ENCODE assay signal across 9 cellular contexts in the genomic region with DNA sequence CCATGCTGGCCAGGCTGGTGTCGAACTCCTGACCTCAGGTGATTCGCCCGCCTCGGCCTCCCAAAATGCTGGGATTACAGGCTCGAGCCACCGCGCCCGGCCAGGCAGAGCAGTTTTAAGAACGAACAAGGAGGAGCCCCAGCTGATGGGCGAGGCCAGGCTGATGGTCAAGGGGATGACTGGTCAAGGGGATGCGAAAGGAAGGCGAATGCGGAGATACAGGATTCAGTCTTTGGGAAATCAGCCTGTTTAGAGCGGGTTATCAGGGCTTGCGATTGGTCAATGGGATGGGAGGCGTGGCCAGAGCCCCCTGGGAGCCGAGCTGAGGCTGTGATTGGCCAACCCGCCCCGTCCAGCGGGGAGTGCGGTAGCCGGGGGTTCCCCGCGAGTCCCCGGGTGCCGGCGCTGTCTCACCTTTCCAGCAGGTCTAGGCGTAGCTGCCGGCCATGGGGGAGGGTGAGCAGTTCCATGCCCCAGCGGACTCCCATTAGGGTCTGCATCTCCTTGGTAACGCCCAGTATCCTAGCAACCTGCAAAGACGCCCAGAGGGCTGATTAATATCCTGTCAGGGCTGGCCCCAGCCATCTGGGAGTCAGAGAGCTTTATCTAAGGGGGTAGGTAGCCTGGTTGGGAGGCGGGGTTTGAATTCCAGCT. TPM values are rescaled to one million over a fixed set of nuclear protein-coding genes. Genes with fewer than 3 reads are reported as not detected.
DNase-seq lines count a peak whose midpoint lies in the region; TF ChIP-seq lines count a peak whose summit lies in the region.
"Had no signal": no experiment of that assay in that cellular context is flagged by ENCODE, and none has a peak within 500 bp of the region (broad histone marks: within the 10 kb centered on the region; RNA-seq: fewer than 3 reads in every experiment).

No MANE protein-coding gene starts in this region.

- no peak overlapping the region for H2BK5ac ChIP-seq in trophoblast cell (ENCODE audit: low read depth, low read length, poor library complexity)

- H3K79me2 ChIP-seq in trophoblast cell (ENCODE audit: control insufficient read depth, insufficient read depth, low read length, poor library complexity) = no peaks in the 10 kb centered on the region

- DNase-seq in NCI-H524 treated with DMSO at 0.1 percent for 48 hours (lab: John Stamatoyannopoulos, UW) (peak; percentile 87), fibroblast of mammary gland (ENCODE audit: low read depth) (peak; percentile 90), trophoblast cell (peak; percentile 68 to 77), cortex of kidney (lab: John Stamatoyannopoulos, UW) (no peak), NCI-H2196 (lab: John Stamatoyannopoulos, UW; ENCODE audit: unreplicated experiment) (no peak), SKM-1 (lab: John Stamatoyannopoulos, UW; ENCODE audit: unreplicated experiment) (no peak)
- no peak for DNase-seq in activated naive CD4-positive, alpha-beta T cell treated with anti-CD3 and anti-CD28 coated beads, Interleukin-2, amount 10 ng/mL, durations not matched to agents 7 days and 5 days

- H3K4me2 ChIP-seq in trophoblast cell (ENCODE audit: low read length) = peak overlapping the region; percentile 35

- H3K4me3 ChIP-seq in fibroblast of mammary gland (ENCODE audit: control insufficient read depth, low read depth, low read length) (peak overlapping the region; percentile 37), trophoblast cell (ENCODE audit: low read depth, low read length) (no peak overlapping the region)

- peak overlapping the region; percentile 30 for H2AFZ ChIP-seq in trophoblast cell (ENCODE audit: insufficient read depth, low read length, poor library complexity)

- H3K4me1 ChIP-seq in ES-I3 (ENCODE audit: insufficient read depth, low read length) (no peaks in the 10 kb centered on the region), trophoblast cell (ENCODE audit: control insufficient read depth in 1 of 2, insufficient read depth in 2 of 2, low read length in 2 of 2) (peaks cover 11 to 12% of the 10 kb centered on the region in 2 experiments)

- H3K4me3 Mint-ChIP-seq in activated naive CD4-positive, alpha-beta T cell treated with anti-CD3 and anti-CD28 coated beads, Interleukin-2, amount 10 ng/mL, durations not matched to agents 7 days and 5 days = no peak overlapping the region

- H4K8ac ChIP-seq in trophoblast cell (ENCODE audit: low read depth, low read length) = peak overlapping the region; percentile 22

- CTCF ChIA-PET in activated naive CD4-positive, alpha-beta T cell treated with anti-CD3 and anti-CD28 coated beads, Interleukin-2, amount 10 ng/mL, durations not matched to agents 7 days and 5 days (lab: Charles Lee) = interaction anchor here (1.4 kb wide), 1 partner anchor 127 kb away, joined by 3 read pairs; no protein-coding TSS in a partner anchor

- peaks cover 7% of the 10 kb centered on the region for H3K4me1 Mint-ChIP-seq in activated naive CD4-positive, alpha-beta T cell treated with anti-CD3 and anti-CD28 coated beads, Interleukin-2, amount 10 ng/mL, durations not matched to agents 7 days and 5 days

- no peak overlapping the region for H3K27ac ChIP-seq in trophoblast cell (ENCODE audit: low read depth, low read length)

- TF ChIP-seq CTCF in fibroblast of mammary gland (conservative IDR thresholded peaks at IDR 0.05; ENCODE audit: control insufficient read depth, insufficient read depth, low read depth, low read length) = no peak

- H3K27me3 Mint-ChIP-seq in activated naive CD4-positive, alpha-beta T cell treated with anti-CD3 and anti-CD28 coated beads, Interleukin-2, amount 10 ng/mL, durations not matched to agents 7 days and 5 days = no peaks in the 10 kb centered on the region

- H3K9me3 Mint-ChIP-seq in activated naive CD4-positive, alpha-beta T cell treated with anti-CD3 and anti-CD28 coated beads, Interleukin-2, amount 10 ng/mL, durations not matched to agents 7 days and 5 days = no peaks in the 10 kb centered on the region

- H2BK120ac ChIP-seq in trophoblast cell (ENCODE audit: insufficient read depth, low read length, poor library complexity) = no peak overlapping the region

- H3K27ac Mint-ChIP-seq in activated naive CD4-positive, alpha-beta T cell treated with anti-CD3 and anti-CD28 coated beads, Interleukin-2, amount 10 ng/mL, durations not matched to agents 7 days and 5 days = no peak overlapping the region

- peaks cover 44% of the 10 kb centered on the region for H3K36me3 Mint-ChIP-seq in activated naive CD4-positive, alpha-beta T cell treated with anti-CD3 and anti-CD28 coated beads, Interleukin-2, amount 10 ng/mL, durations not matched to agents 7 days and 5 days

- H3K36me3 ChIP-seq in ES-I3 (ENCODE audit: insufficient read depth, low read length) = no peaks in the 10 kb centered on the region; the same call in 1 of the 2 replicates
- H3K36me3 ChIP-seq in trophoblast cell (ENCODE audit: control insufficient read depth in 1 of 2, insufficient read depth in 2 of 2, low read length in 2 of 2) = no peaks in the 10 kb centered on the region

- no peak overlapping the region for H3K14ac ChIP-seq in trophoblast cell (ENCODE audit: low read length)

- no peaks in the 10 kb centered on the region for H3K27me3 ChIP-seq in trophoblast cell (ENCODE audit: insufficient read depth, low read length)

- H3K9ac ChIP-seq in ES-I3 (ENCODE audit: low read depth, low read length) (peak overlapping the region; percentile 43; the same call in 1 of the 2 replicates), trophoblast cell (ENCODE audit: low read length) (no peak overlapping the region)

- no peak overlapping the region for H3K18ac ChIP-seq in trophoblast cell (ENCODE audit: low read length)

- no CpG with 5 or more reads among the region's 33 CpGs for WGBS in trophoblast cell (ENCODE audit: extremely low coverage, insufficient coverage, insufficient read length)

- peaks cover 3% of the 10 kb centered on the region for H3K79me1 ChIP-seq in trophoblast cell (ENCODE audit: low read length)

- no peak overlapping the region for H4K12ac ChIP-seq in trophoblast cell (ENCODE audit: low read depth, low read length)

- H2AK5ac ChIP-seq in trophoblast cell (ENCODE audit: low read length) = no peak overlapping the region

- no peak overlapping the region for H3K4ac ChIP-seq in trophoblast cell (ENCODE audit: low read depth, low read length)

- no peaks in the 10 kb centered on the region for H3K9me3 ChIP-seq in ES-I3 (ENCODE audit: control insufficient read depth, insufficient read depth, low read length)
- H3K9me3 ChIP-seq in trophoblast cell (ENCODE audit: insufficient read depth, low read depth, low read length) = no peaks in the 10 kb centered on the region

- no peak overlapping the region for H4K91ac ChIP-seq in trophoblast cell (ENCODE audit: low read depth, low read length)

- H3K23ac ChIP-seq in trophoblast cell (ENCODE audit: low read length) = no peak overlapping the region

- no peak overlapping the region for H2BK12ac ChIP-seq in trophoblast cell (ENCODE audit: low read length)

RNA-seq across cellular contexts. Expression of a gene that starts 7.5 kb away (rescaled TPM):
- 11.8 and 11.9 TPM in 2 replicates for polyA plus RNA-seq in trophoblast cell (2013)

RNA-seq across cellular contexts. Expression of a gene that starts 26.7 kb away (rescaled TPM):
- polyA plus RNA-seq in trophoblast cell (2013) = 0.01 TPM in 2 replicates
- polyA plus RNA-seq: urinary bladder had no signal

RNA-seq across cellular contexts. Expression of a gene that starts 27.1 kb away (rescaled TPM):
- 4.6 and 4.8 TPM in 2 replicates for polyA plus RNA-seq in trophoblast cell (2013)

RNA-seq across cellular contexts. Expression of a gene that starts 35.8 kb away (rescaled TPM):
- polyA plus RNA-seq in trophoblast cell (2013) = 0.04 and 0.08 TPM in 2 replicates

RNA-seq across cellular contexts. Expression of a gene that starts 35.9 kb away (rescaled TPM):
- polyA plus RNA-seq in trophoblast cell (2013) = 0.40 and 0.65 TPM in 2 replicates

Comparison
In these comparisons a context has a peak if more than half of its experiments do, and no peak if none do; other contexts are left out.
1. DNase-seq: peak in NCI-H524 treated with DMSO at 0.1 percent for 48 hours (single experiment), fibroblast of mammary gland (single experiment) and trophoblast cell (2 of 2); none in cortex of kidney (single experiment), NCI-H2196 (single experiment), SKM-1 (single experiment) and activated naive CD4-positive, alpha-beta T cell treated with anti-CD3 and anti-CD28 coated beads, Interleukin-2, amount 10 ng/mL, durations not matched to agents 7 days and 5 days (single experiment).